ENCODE assay signal across 22 cellular contexts in genomic region chr2:49978341-49978740, GRCh38.
"Had no signal": no experiment of that assay in that cellular context is flagged by ENCODE, and none has a peak within 500 bp of the region (broad histone marks: within the 10 kb centered on the region; RNA-seq: fewer than 3 reads in every experiment).

No MANE protein-coding gene starts in this region.

- H3K4me3 ChIP-seq: breast epithelium, MG63, PC-9 had no signal

- DNase-seq: activated CD4-positive, alpha-beta memory T cell treated with anti-CD3 and anti-CD28 coated beads, Interleukin-2, amount 10 ng/mL, durations not matched to agents 7 days and 5 days; activated CD4-positive, alpha-beta T cell treated with anti-CD3 and anti-CD28 coated beads, Interleukin-2, amount 50 U/mL, for 1 hour; activated CD4-positive, CD25-positive, alpha-beta regulatory T cell; activated gamma-delta T cell; activated naive CD4-positive, alpha-beta T cell treated with anti-CD3 and anti-CD28 coated beads, Interleukin-2, amount 10 ng/mL, durations not matched to agents 7 days and 5 days; activated naive CD8-positive, alpha-beta T cell treated with anti-CD3 and anti-CD28 coated beads for 36 hours; activated T-cell treated with anti-CD3 and anti-CD28 coated beads for 4 hours; activated T-cell treated with anti-CD3 and anti-CD28 coated beads, Interleukin-2, amount 50 U/mL, for 48 hours; anterior cingulate cortex; central memory CD4-positive, alpha-beta T cell; MG63; MV-4-11; NCI-H1105; NCI-H1436; NCI-H1694 treated with DMSO at 0.1 percent for 48 hours; NCI-H2029 treated with DMSO at 0.1 percent for 48 hours; NCI-H510A treated with DMSO at 0.1 percent for 48 hours; NCI-H748 treated with DMSO at 0.1 percent for 48 hours; PC-9; SHP77 treated with DMSO at 0.1 percent for 48 hours had no signal

- H3K9me3 ChIP-seq: breast epithelium, MG63 had no signal

- ATAC-seq: activated T-helper 17 cell treated with anti-CD3 and anti-CD28 coated beads, Interleukin-2, amount 50 U/mL, for 72 hours had no signal

- H3K4me1 ChIP-seq: breast epithelium had no signal

- H3K27ac ChIP-seq: breast epithelium, PC-9 had no signal

- H3K36me3 ChIP-seq: breast epithelium, MG63 had no signal

- H3K27me3 ChIP-seq: breast epithelium, MG63 had no signal

- H2AFZ ChIP-seq: PC-9 had no signal

- H3K4me2 ChIP-seq: PC-9 had no signal
